1 cellular context compared by ENCODE assay signal in genomic region chr2:137992039-137992646, GRCh38.
TF ChIP-seq lines count a peak whose summit lies in the region.

No MANE protein-coding gene starts in this region.

TF ChIP-seq in HepG2, 621 proteins besides CTCF, POLR2A, EP300 and RAD21 (continued from another document):
- no peak for TF ChIP-seq ZNF800 (CRISPR knock-in tag; IDR thresholded peaks at IDR 0.05)
- 0 out of 2 replicates have a peak, but pooled peaks have one; percentile 34 for TF ChIP-seq KAT7 (CRISPR knock-in tag; IDR thresholded peaks at IDR 0.05; ENCODE audit: borderline replicate concordance)
- TF ChIP-seq TARDBP (CRISPR knock-in tag; IDR thresholded peaks at IDR 0.05): no peak
- peak; percentile 52; the same call in 1 of the 2 replicates for TF ChIP-seq POLR2AphosphoS5 (IDR thresholded peaks at IDR 0.05; ENCODE audit: low read depth, low read length)
- TF ChIP-seq ZNF292 (CRISPR knock-in tag; IDR thresholded peaks at IDR 0.05; ENCODE audit: borderline replicate concordance, low read depth): no peak
- no peak for TF ChIP-seq ZBTB25 (CRISPR knock-in tag; IDR thresholded peaks at IDR 0.05)
- TF ChIP-seq ZNF501 (CRISPR knock-in tag; IDR thresholded peaks at IDR 0.05): peak; percentile 71; the same call in 1 of the 2 replicates
- TF ChIP-seq CHCHD3 (CRISPR knock-in tag; IDR thresholded peaks at IDR 0.05): no peak
- TF ChIP-seq DMTF1 (CRISPR knock-in tag; IDR thresholded peaks at IDR 0.05): no peak
- peak; percentile 51; the same call in 1 of the 2 replicates for TF ChIP-seq UBTF (CRISPR knock-in tag; IDR thresholded peaks at IDR 0.05)
- 0 out of 2 replicates have a peak, but pooled peaks have one; percentile 73 for TF ChIP-seq BCL3 (CRISPR knock-in tag; IDR thresholded peaks at IDR 0.05)
- TF ChIP-seq FOSL1 (CRISPR knock-in tag; IDR thresholded peaks at IDR 0.05; ENCODE audit: borderline replicate concordance): no peak
- peak; percentile 67; the same call in 1 of the 2 replicates for TF ChIP-seq CREBL2 (CRISPR knock-in tag; IDR thresholded peaks at IDR 0.05; ENCODE audit: borderline replicate concordance)
- no peak for TF ChIP-seq GPBP1L1 (CRISPR knock-in tag; IDR thresholded peaks at IDR 0.05)
- TF ChIP-seq KDM5A (IDR thresholded peaks at IDR 0.05; ENCODE audit: borderline replicate concordance, low read length): no peak
